In genomic region chr17:66602659-66603363, GRCh38 we compare ENCODE assay signal across 16 cellular contexts.
DNase-seq lines count a peak whose midpoint lies in the region; ATAC-seq and TF ChIP-seq lines count a peak whose summit lies in the region.
"Had no signal": no experiment of that assay in that cellular context is flagged by ENCODE, and none has a peak within 500 bp of the region (broad histone marks: within the 10 kb centered on the region; RNA-seq: fewer than 3 reads in every experiment).

No MANE protein-coding gene starts in this region.

- no peak overlapping the region for H3K27ac ChIP-seq in right atrium auricular region
- H3K27ac ChIP-seq in substantia nigra (ENCODE audit: low read depth, low read length, poor library complexity, severe bottlenecking): peak overlapping the region; percentile 42
- H3K27ac ChIP-seq: body of pancreas, KMS-11, spleen, suprapubic skin had no signal

- TF ChIP-seq CTCF in cardiac fibroblast (IDR thresholded peaks at IDR 0.05; ENCODE audit: low read depth, low read length): no peak
- TF ChIP-seq CTCF in right atrium auricular region (IDR thresholded peaks at IDR 0.05): no peak

- peak; percentile 14 for DNase-seq in activated CD8-positive, alpha-beta memory T cell treated with anti-CD3 and anti-CD28 coated beads, Interleukin-2, amount 10 ng/mL, durations not matched to agents 7 days and 5 days
- no peak for DNase-seq in activated CD8-positive, alpha-beta memory T cell treated with anti-CD3 and anti-CD28 coated beads, Interleukin-2, amount 50 U/mL, for 48 hours
- DNase-seq in cardiac fibroblast (ENCODE audit: low read depth in 2 of 2) (peak; percentile 80), right atrium auricular region (ENCODE audit: low spot score) (peak; percentile 57), substantia nigra (lab: John Stamatoyannopoulos, UW) (peak in 3 of 49 donors; percentile 4 to 6 (median 5)), NAMALWA (ENCODE audit: low spot score) (no peak), NCI-H524 (lab: John Stamatoyannopoulos, UW) (no peak)
- DNase-seq: activated CD4-positive, alpha-beta T cell treated with anti-CD3 and anti-CD28 coated beads, Interleukin-2, amount 10 ng/mL, durations not matched to agents 7 days and 5 days; body of pancreas; NCI-H1694 treated with DMSO at 0.1 percent for 48 hours; NCI-H748 treated with DMSO at 0.1 percent for 48 hours; spleen had no signal

- no peaks in the 10 kb centered on the region for H3K27me3 Mint-ChIP-seq in activated CD8-positive, alpha-beta memory T cell treated with anti-CD3 and anti-CD28 coated beads, Interleukin-2, amount 10 ng/mL, durations not matched to agents 7 days and 5 days
- H3K27me3 Mint-ChIP-seq: activated CD4-positive, alpha-beta T cell treated with anti-CD3 and anti-CD28 coated beads, Interleukin-2, amount 10 ng/mL, durations not matched to agents 7 days and 5 days had no signal

- no peak overlapping the region for H3K4me3 Mint-ChIP-seq in activated CD8-positive, alpha-beta memory T cell treated with anti-CD3 and anti-CD28 coated beads, Interleukin-2, amount 10 ng/mL, durations not matched to agents 7 days and 5 days
- H3K4me3 Mint-ChIP-seq: activated CD4-positive, alpha-beta T cell treated with anti-CD3 and anti-CD28 coated beads, Interleukin-2, amount 10 ng/mL, durations not matched to agents 7 days and 5 days had no signal

- no peaks in the 10 kb centered on the region for H3K9me3 ChIP-seq in right atrium auricular region
- H3K9me3 ChIP-seq: body of pancreas, spleen, suprapubic skin had no signal

- H3K4me1 Mint-ChIP-seq in activated CD8-positive, alpha-beta memory T cell treated with anti-CD3 and anti-CD28 coated beads, Interleukin-2, amount 10 ng/mL, durations not matched to agents 7 days and 5 days: no peaks in the 10 kb centered on the region
- H3K4me1 Mint-ChIP-seq: activated CD4-positive, alpha-beta T cell treated with anti-CD3 and anti-CD28 coated beads, Interleukin-2, amount 10 ng/mL, durations not matched to agents 7 days and 5 days had no signal

- CTCF ChIA-PET in activated CD8-positive, alpha-beta memory T cell treated with anti-CD3 and anti-CD28 coated beads, Interleukin-2, amount 10 ng/mL, durations not matched to agents 7 days and 5 days (lab: Charles Lee): no interaction called here

- H3K36me3 ChIP-seq in right atrium auricular region: no peaks in the 10 kb centered on the region
- H3K36me3 ChIP-seq: spleen, suprapubic skin had no signal

- H3K27ac Mint-ChIP-seq in activated CD8-positive, alpha-beta memory T cell treated with anti-CD3 and anti-CD28 coated beads, Interleukin-2, amount 10 ng/mL, durations not matched to agents 7 days and 5 days: no peak overlapping the region
- H3K27ac Mint-ChIP-seq: activated CD4-positive, alpha-beta T cell treated with anti-CD3 and anti-CD28 coated beads, Interleukin-2, amount 10 ng/mL, durations not matched to agents 7 days and 5 days; activated T-helper 2 cell treated with anti-CD3 and anti-CD28 coated beads, Interferon-gamma antibody, Interleukin-2, Interleukin-4, amounts not matched to agents 10 μg/mL and 5 μg/mL and 100 μg/mL, durations not matched to agents 14 hours and 24 hours and 36 hours had no signal

- H3K36me3 Mint-ChIP-seq in activated CD8-positive, alpha-beta memory T cell treated with anti-CD3 and anti-CD28 coated beads, Interleukin-2, amount 10 ng/mL, durations not matched to agents 7 days and 5 days: peaks cover 3% of the 10 kb centered on the region

- H3K4me1 ChIP-seq in right atrium auricular region: no peaks in the 10 kb centered on the region
- H3K4me1 ChIP-seq: body of pancreas, spleen, suprapubic skin had no signal

- no peaks in the 10 kb centered on the region for H3K27me3 ChIP-seq in right atrium auricular region
- H3K27me3 ChIP-seq: body of pancreas, spleen, suprapubic skin had no signal

- H3K9me3 Mint-ChIP-seq in activated CD8-positive, alpha-beta memory T cell treated with anti-CD3 and anti-CD28 coated beads, Interleukin-2, amount 10 ng/mL, durations not matched to agents 7 days and 5 days (ENCODE audit: low read depth): no peaks in the 10 kb centered on the region
- H3K9me3 Mint-ChIP-seq: activated T-helper 2 cell treated with anti-CD3 and anti-CD28 coated beads, Interferon-gamma antibody, Interleukin-2, Interleukin-4, amounts not matched to agents 10 μg/mL and 5 μg/mL and 100 μg/mL, durations not matched to agents 14 hours and 24 hours and 36 hours had no signal

- H3K4me3 ChIP-seq in cardiac fibroblast (replicated peaks in 1 of 2; ENCODE audit: low read depth in 2 of 2, low read length in 2 of 2): peak overlapping the region in 1 of 2 donors; percentile 21
- no peak overlapping the region for H3K4me3 ChIP-seq in right atrium auricular region
- H3K4me3 ChIP-seq: body of pancreas, spleen, suprapubic skin had no signal

- no peak for ATAC-seq in activated CD8-positive, alpha-beta memory T cell treated with anti-CD3 and anti-CD28 coated beads, Interleukin-2, amount 10 ng/mL, durations not matched to agents 7 days and 5 days
- no peak for ATAC-seq in GM18511 (IDR thresholded peaks at IDR 0.05; ENCODE audit: unreplicated experiment)
- ATAC-seq: body of pancreas had no signal

Comparison
In these comparisons a context has a peak if more than half of its experiments do, and no peak if none do; other contexts are left out.
1. DNase-seq: peak in activated CD8-positive, alpha-beta memory T cell treated with anti-CD3 and anti-CD28 coated beads, Interleukin-2, amount 10 ng/mL, durations not matched to agents 7 days and 5 days (single experiment), cardiac fibroblast (2 of 2) and right atrium auricular region (single experiment); none in activated CD8-positive, alpha-beta memory T cell treated with anti-CD3 and anti-CD28 coated beads, Interleukin-2, amount 50 U/mL, for 48 hours (single experiment), NAMALWA (single experiment) and NCI-H524 (0 of 2).